Comparison of ENCODE assay signal across 13 cellular contexts in genomic region chr10:3926675-3927525, GRCh38.
A peak's percentile ranks its signal among the peaks of the same experiment; 100 is the strongest.
DNase-seq lines count a peak whose midpoint lies in the region; ATAC-seq and TF ChIP-seq lines count a peak whose summit lies in the region.
"Had no signal": no experiment of that assay in that cellular context is flagged by ENCODE, and none has a peak within 500 bp of the region (broad histone marks: within the 10 kb centered on the region; RNA-seq: fewer than 3 reads in every experiment).

No MANE protein-coding gene starts in this region.

- H3K27me3 Mint-ChIP-seq in activated CD4-positive, alpha-beta memory T cell treated with anti-CD3 and anti-CD28 coated beads for 36 hours, result no peaks in the 10 kb centered on the region

- POLR2A ChIA-PET in activated CD4-positive, alpha-beta memory T cell treated with anti-CD3 and anti-CD28 coated beads for 36 hours (lab: Charles Lee), result interaction anchor here (1.1 kb wide), 1 partner anchor 96 kb away, joined by 3 read pairs; no protein-coding TSS in a partner anchor

- H3K36me3 Mint-ChIP-seq in activated CD4-positive, alpha-beta memory T cell treated with anti-CD3 and anti-CD28 coated beads for 36 hours, result no peaks in the 10 kb centered on the region
- no peaks in the 10 kb centered on the region for H3K36me3 Mint-ChIP-seq in stimulated activated effector memory CD8-positive, alpha-beta T cell treated with anti-CD3 and anti-CD28 coated beads, Interleukin-12 subunit alpha, Interleukin-12 subunit beta, amount 100 ng/mL, for 72 hours
- H3K36me3 Mint-ChIP-seq: naive B cell had no signal

- no peak overlapping the region for H3K4me3 Mint-ChIP-seq in activated CD4-positive, alpha-beta memory T cell treated with anti-CD3 and anti-CD28 coated beads for 36 hours
- peak overlapping the region; percentile 31 for H3K4me3 Mint-ChIP-seq in stimulated activated effector memory CD8-positive, alpha-beta T cell treated with anti-CD3 and anti-CD28 coated beads, Interleukin-12 subunit alpha, Interleukin-12 subunit beta, amount 100 ng/mL, for 72 hours
- H3K4me3 Mint-ChIP-seq: naive B cell had no signal

- TF ChIP-seq CTCF in fibroblast of mammary gland (conservative IDR thresholded peaks at IDR 0.05; ENCODE audit: control insufficient read depth, insufficient read depth, low read depth, low read length), result no peak

- ATAC-seq in stimulated activated effector memory CD8-positive, alpha-beta T cell treated with anti-CD3 and anti-CD28 coated beads, Interleukin-12 subunit alpha, Interleukin-12 subunit beta, amount 100 ng/mL, for 72 hours, result peak; percentile 74
- ATAC-seq in GM21529 (IDR thresholded peaks at IDR 0.05; ENCODE audit: unreplicated experiment), result no peak
- ATAC-seq: GM12878 had no signal

- DNase-seq in activated CD8-positive, alpha-beta memory T cell treated with anti-CD3 and anti-CD28 coated beads for 24 hours, result peak; percentile 51
- DNase-seq in activated CD8-positive, alpha-beta memory T cell treated with anti-CD3 and anti-CD28 coated beads, Interleukin-2, amount 50 U/mL, for 4 hours, result no peak
- DNase-seq in activated CD4-positive, alpha-beta memory T cell treated with anti-CD3 and anti-CD28 coated beads for 36 hours, result peak; percentile 59
- DNase-seq in fibroblast of mammary gland (ENCODE audit: low read depth) (peak; percentile 16), substantia nigra (lab: John Stamatoyannopoulos, UW) (no peak), caudate nucleus (lab: John Stamatoyannopoulos, UW) (no peak)
- no peak for DNase-seq in stimulated activated effector memory CD8-positive, alpha-beta T cell treated with anti-CD3 and anti-CD28 coated beads, Interleukin-12 subunit alpha, Interleukin-12 subunit beta, amount 100 ng/mL, for 72 hours (ENCODE audit: low spot score in 2 of 2)
- DNase-seq: ACHN, DMS 273 treated with DMSO at 0.1 percent for 48 hours, naive B cell, NCI-H2081 had no signal

- H3K4me1 Mint-ChIP-seq in activated CD4-positive, alpha-beta memory T cell treated with anti-CD3 and anti-CD28 coated beads for 36 hours (ENCODE audit: low read depth), result peaks cover 24% of the 10 kb centered on the region
- H3K4me1 Mint-ChIP-seq in stimulated activated effector memory CD8-positive, alpha-beta T cell treated with anti-CD3 and anti-CD28 coated beads, Interleukin-12 subunit alpha, Interleukin-12 subunit beta, amount 100 ng/mL, for 72 hours, result peaks cover 47% of the 10 kb centered on the region

- peak overlapping the region; percentile 76 for H3K27ac Mint-ChIP-seq in activated CD4-positive, alpha-beta memory T cell treated with anti-CD3 and anti-CD28 coated beads for 36 hours
- H3K27ac Mint-ChIP-seq in stimulated activated effector memory CD8-positive, alpha-beta T cell treated with anti-CD3 and anti-CD28 coated beads, Interleukin-12 subunit alpha, Interleukin-12 subunit beta, amount 100 ng/mL, for 72 hours, result peak overlapping the region; percentile 26
- H3K27ac Mint-ChIP-seq: naive B cell had no signal

- H3K9me3 Mint-ChIP-seq in activated CD4-positive, alpha-beta memory T cell treated with anti-CD3 and anti-CD28 coated beads for 36 hours, result no peaks in the 10 kb centered on the region
- H3K9me3 Mint-ChIP-seq in stimulated activated effector memory CD8-positive, alpha-beta T cell treated with anti-CD3 and anti-CD28 coated beads, Interleukin-12 subunit alpha, Interleukin-12 subunit beta, amount 100 ng/mL, for 72 hours, result no peaks in the 10 kb centered on the region
- H3K9me3 Mint-ChIP-seq: naive B cell had no signal

- H3K4me3 ChIP-seq in fibroblast of mammary gland (ENCODE audit: control insufficient read depth, low read depth, low read length), result no peak overlapping the region
- H3K4me3 ChIP-seq: GM12878 had no signal

- intact Hi-C loops in activated CD4-positive, alpha-beta memory T cell treated with anti-CD3 and anti-CD28 coated beads for 36 hours (cut with micrococcal nuclease), result no loop called here

- H3K27ac ChIP-seq in substantia nigra (ENCODE audit: low read depth, low read length, poor library complexity, severe bottlenecking) (no peak overlapping the region), caudate nucleus (ENCODE audit: low read depth, low read length) (no peak overlapping the region)

- CTCF ChIA-PET in activated CD4-positive, alpha-beta memory T cell treated with anti-CD3 and anti-CD28 coated beads for 36 hours (lab: Charles Lee), result no interaction called here

Comparison
In these comparisons a context has a peak if more than half of its experiments do, and no peak if none do; other contexts are left out.
1. DNase-seq: peak in activated CD8-positive, alpha-beta memory T cell treated with anti-CD3 and anti-CD28 coated beads for 24 hours (single experiment), activated CD4-positive, alpha-beta memory T cell treated with anti-CD3 and anti-CD28 coated beads for 36 hours (single experiment) and fibroblast of mammary gland (single experiment); none in activated CD8-positive, alpha-beta memory T cell treated with anti-CD3 and anti-CD28 coated beads, Interleukin-2, amount 50 U/mL, for 4 hours (single experiment), stimulated activated effector memory CD8-positive, alpha-beta T cell treated with anti-CD3 and anti-CD28 coated beads, Interleukin-12 subunit alpha, Interleukin-12 subunit beta, amount 100 ng/mL, for 72 hours (0 of 2), substantia nigra (0 of 49) and caudate nucleus (0 of 61).